In the genomic region with DNA sequence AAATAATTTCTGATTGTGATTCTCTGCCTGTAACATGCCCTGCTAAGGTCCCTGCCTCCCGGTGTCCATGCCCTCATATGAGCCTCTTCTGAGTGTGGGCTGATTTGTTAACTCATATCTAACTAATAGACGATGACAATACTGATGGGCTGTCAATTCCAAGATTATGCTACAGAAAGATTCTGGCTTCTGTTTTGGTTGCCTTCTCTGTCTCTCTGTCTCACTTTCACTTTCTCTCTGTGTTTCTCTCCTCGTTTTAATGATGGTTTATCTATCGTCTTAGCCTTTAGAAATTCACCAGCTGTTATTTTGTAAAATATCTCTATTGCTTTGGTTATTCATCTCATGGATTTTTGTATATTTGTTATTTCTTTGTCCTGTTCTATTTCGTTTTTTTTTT, we compare ENCODE assay signal across 20 cellular contexts.
A peak's percentile ranks its signal among the peaks of the same experiment; 100 is the strongest.
DNase-seq lines count a peak whose midpoint lies in the region; ATAC-seq, FAIRE-seq and TF ChIP-seq lines count a peak whose summit lies in the region.
"Had no signal": no experiment of that assay in that cellular context is flagged by ENCODE, and none has a peak within 500 bp of the region (broad histone marks: within the 10 kb centered on the region; RNA-seq: fewer than 3 reads in every experiment).

No MANE protein-coding gene starts in this region.

- H3K9me3 ChIP-seq in Loucy (ENCODE audit: insufficient read depth, low read depth, low read length) (no peaks in the 10 kb centered on the region), GM12878 (replicated peaks; ENCODE audit: control insufficient read depth, insufficient read depth, low read length) (no peaks in the 10 kb centered on the region), skeletal muscle satellite cell (replicated peaks; ENCODE audit: low read length) (no peaks in the 10 kb centered on the region)
- H3K9me3 ChIP-seq in CD4-positive, alpha-beta T cell (ENCODE audit: control insufficient read depth, low read length), result no peaks in the 10 kb centered on the region
- H3K9me3 ChIP-seq: adrenal gland, BLaER1 had no signal

- no TSS peak for BruUV-seq in GM12878 (replicated peaks; lab: Mats Ljungman, UMichigan)

- TF ChIP-seq POLR2A in GM12878 (IDR thresholded peaks at IDR 0.05; ENCODE audit: low read depth, low read length), result no peak

- H3F3A ChIP-seq in Loucy (ENCODE audit: low read depth), result no peaks in the 10 kb centered on the region

- H3K27ac ChIP-seq in GM12878 (ENCODE audit: control insufficient read depth, insufficient read depth), result no peak overlapping the region
- no peak overlapping the region for H3K27ac ChIP-seq in CD4-positive, alpha-beta T cell (ENCODE audit: low read depth, low read length)
- H3K27ac ChIP-seq: adrenal gland, BLaER1, epithelial cell of prostate had no signal

- H3K9ac ChIP-seq in Loucy (ENCODE audit: low read depth, low read length, poor library complexity, severe bottlenecking) (no peak overlapping the region), GM12878 (ENCODE audit: control insufficient read depth, insufficient read depth, low read length) (no peak overlapping the region), skeletal muscle satellite cell (ENCODE audit: low read depth, low read length) (no peak overlapping the region)
- H3K9ac ChIP-seq: BLaER1 had no signal

- 24% methylated on average over 5 of the region's 5 CpGs for WGBS in GM12878 (ENCODE audit: insufficient coverage, insufficient replicate concordance, low lambda C conversion rate, missing lambda C conversion rate)

- ATAC-seq in GM18519 (IDR thresholded peaks at IDR 0.05; ENCODE audit: low FRiP score, unreplicated experiment) (peak; percentile 67), GM12878 (peak; percentile 48), left ventricle myocardium superior (no peak), GM19452 (IDR thresholded peaks at IDR 0.05; ENCODE audit: unreplicated experiment) (no peak)
- ATAC-seq in CD4-positive, alpha-beta T cell (ENCODE audit: poor library complexity), result no peak

- intact Hi-C loops in GM12878 (cut with micrococcal nuclease; ENCODE audit: unreplicated experiment) (no loop called here), left ventricle myocardium superior (cut with micrococcal nuclease) (no loop called here)
- intact Hi-C loops in CD4-positive, alpha-beta T cell (cut with DNase I, micrococcal nuclease), result no loop called here

- H3K4me2 ChIP-seq in Loucy (ENCODE audit: low read depth, low read length, poor library complexity, severe bottlenecking), result peak overlapping the region; percentile 61
- no peak overlapping the region for H3K4me2 ChIP-seq in GM12878 (ENCODE audit: control insufficient read depth, insufficient read depth)
- peak overlapping the region; percentile 42 for H3K4me2 ChIP-seq in skeletal muscle satellite cell (ENCODE audit: low read length)
- H3K4me2 ChIP-seq: BLaER1 had no signal

- TF ChIP-seq CTCF in Loucy (conservative IDR thresholded peaks at IDR 0.05; ENCODE audit: low read length), result no peak
- TF ChIP-seq CTCF in GM12878 (IDR thresholded peaks at IDR 0.05 in 2 of 3, conservative IDR thresholded peaks at IDR 0.05 in 1 of 3; ENCODE audit: control insufficient read depth in 2 of 3, extremely low read depth in 1 of 3, insufficient read depth in 1 of 3, low read depth in 3 of 3, low read length in 3 of 3), result no peak
- no peak for TF ChIP-seq CTCF in CD4-positive, alpha-beta T cell (IDR thresholded peaks at IDR 0.05)

- H3K4me3 ChIP-seq in Loucy (ENCODE audit: low read length, poor library complexity, severe bottlenecking), result peak overlapping the region; percentile 64
- no peak overlapping the region for H3K4me3 ChIP-seq in GM12878
- peak overlapping the region; percentile 32 for H3K4me3 ChIP-seq in skeletal muscle satellite cell (ENCODE audit: low read length)
- H3K4me3 ChIP-seq: adrenal gland, BLaER1 had no signal

- H3K79me2 ChIP-seq in Loucy (ENCODE audit: insufficient read depth, low read length) (no peaks in the 10 kb centered on the region), GM12878 (ENCODE audit: control insufficient read depth, insufficient read depth, low read length) (no peaks in the 10 kb centered on the region)

- POLR2A ChIA-PET in GM12878 (lab: Charles Lee), result no interaction called here
- POLR2A ChIA-PET in CD4-positive, alpha-beta T cell (lab: Charles Lee), result no interaction called here

- no peaks in the 10 kb centered on the region for H3K27me3 Mint-ChIP-seq in CD4-positive, alpha-beta T cell

- in situ Hi-C loops in GM12878 (cut with MboI), result no loop called here

- DNase-seq in GM12878 (ENCODE audit: low read depth, low spot score) (no peak), left ventricle myocardium superior (no peak)
- no peak for DNase-seq in CD4-positive, alpha-beta T cell
- DNase-seq: activated CD4-positive, alpha-beta T cell treated with anti-CD3 and anti-CD28 coated beads, Interleukin-2, amount 50 U/mL, for 48 hours; activated gamma-delta T cell; adrenal gland; Calu3; NCI-H2171 treated with DMSO at 0.1 percent for 48 hours; NCI-H526 treated with DMSO at 0.1 percent for 48 hours; nucleus accumbens; retina; trophoblast cell had no signal

- H3K4me3 Mint-ChIP-seq in CD4-positive, alpha-beta T cell, result no peak overlapping the region
- H3K4me3 Mint-ChIP-seq: WTC11 had no signal

- no peak for TF ChIP-seq EP300 in GM12878 (IDR thresholded peaks at IDR 0.05; ENCODE audit: borderline replicate concordance in 1 of 2, control insufficient read depth in 1 of 2, low read depth in 2 of 2, low read length in 2 of 2)

- H3K9me3 Mint-ChIP-seq in CD4-positive, alpha-beta T cell, result peaks cover 13% of the 10 kb centered on the region

- H2AFZ ChIP-seq in Loucy (ENCODE audit: low read length) (peak overlapping the region; percentile 83), GM12878 (ENCODE audit: control insufficient read depth, low read depth, low read length) (no peak overlapping the region)

- no peak for TF ChIP-seq RAD21 in GM12878 (IDR thresholded peaks at IDR 0.05; ENCODE audit: insufficient read depth, low read depth, low read length)

- H3K9me2 ChIP-seq in Loucy (replicated peaks; ENCODE audit: low read depth, low read length), result no peaks in the 10 kb centered on the region

- H4K20me1 ChIP-seq in Loucy (ENCODE audit: insufficient read depth, low read length, poor library complexity, severe bottlenecking) (no peaks in the 10 kb centered on the region), GM12878 (ENCODE audit: control insufficient read depth, insufficient read depth) (no peaks in the 10 kb centered on the region)
- H4K20me1 ChIP-seq: BLaER1 had no signal

- H3K36me3 ChIP-seq in Loucy (ENCODE audit: insufficient read depth, low read length), result no peaks in the 10 kb centered on the region
- H3K36me3 ChIP-seq in GM12878 (ENCODE audit: control insufficient read depth in 2 of 2, insufficient read depth in 2 of 2, low read length in 1 of 2), result no peaks in the 10 kb centered on the region
- H3K36me3 ChIP-seq in skeletal muscle satellite cell (ENCODE audit: insufficient read depth, low read length), result no peaks in the 10 kb centered on the region
- H3K36me3 ChIP-seq: adrenal gland, BLaER1 had no signal

- H3K27me3 ChIP-seq in Loucy (ENCODE audit: insufficient read depth, low read length, poor library complexity, severe bottlenecking), result no peaks in the 10 kb centered on the region
- no peaks in the 10 kb centered on the region for H3K27me3 ChIP-seq in GM12878 (replicated peaks in 1 of 2; ENCODE audit: control insufficient read depth in 2 of 2, insufficient read depth in 2 of 2, low read length in 1 of 2)
- H3K27me3 ChIP-seq in skeletal muscle satellite cell (ENCODE audit: control insufficient read depth, insufficient read depth, low read length), result no peaks in the 10 kb centered on the region
- H3K27me3 ChIP-seq in CD4-positive, alpha-beta T cell (ENCODE audit: control insufficient read depth, insufficient read depth, low read length), result no peaks in the 10 kb centered on the region
- H3K27me3 ChIP-seq: adrenal gland, BLaER1 had no signal

- no peak overlapping the region for H3K27ac Mint-ChIP-seq in CD4-positive, alpha-beta T cell
- H3K27ac Mint-ChIP-seq: WTC11 had no signal

- H3K36me3 Mint-ChIP-seq in CD4-positive, alpha-beta T cell (ENCODE audit: low read depth), result no peaks in the 10 kb centered on the region
- H3K36me3 Mint-ChIP-seq: WTC11 had no signal

- CTCF ChIA-PET in GM12878 (lab: Yijun Ruan, JAX), result no interaction called here
- CTCF ChIA-PET in CD4-positive, alpha-beta T cell (lab: Charles Lee), result no interaction called here

- H3K4me1 ChIP-seq in Loucy (ENCODE audit: insufficient read depth, low read length, poor library complexity, severe bottlenecking) (no peaks in the 10 kb centered on the region), GM12878 (ENCODE audit: control insufficient read depth, insufficient read depth, low read length) (no peaks in the 10 kb centered on the region), skeletal muscle satellite cell (ENCODE audit: control insufficient read depth, insufficient read depth, low read length) (no peaks in the 10 kb centered on the region)
- H3K4me1 ChIP-seq: adrenal gland, BLaER1 had no signal

- no peak for FAIRE-seq in GM12878 (lab: Jason Lieb, UNC)
- FAIRE-seq: keratinocyte had no signal

- H3K4me1 Mint-ChIP-seq in CD4-positive, alpha-beta T cell (ENCODE audit: low read depth), result no peaks in the 10 kb centered on the region
- H3K4me1 Mint-ChIP-seq: WTC11 had no signal

- RAD21 ChIA-PET in GM12878 (lab: Charles Lee; ENCODE audit: unreplicated experiment), result no interaction called here

- SMC1A ChIA-PET in GM12878 (lab: Charles Lee; ENCODE audit: uncharacterized antibody, unreplicated experiment), result no interaction called here

TF ChIP-seq in GM12878, 131 proteins besides CTCF, POLR2A, EP300 and RAD21:
- TF ChIP-seq, protein P1, sequence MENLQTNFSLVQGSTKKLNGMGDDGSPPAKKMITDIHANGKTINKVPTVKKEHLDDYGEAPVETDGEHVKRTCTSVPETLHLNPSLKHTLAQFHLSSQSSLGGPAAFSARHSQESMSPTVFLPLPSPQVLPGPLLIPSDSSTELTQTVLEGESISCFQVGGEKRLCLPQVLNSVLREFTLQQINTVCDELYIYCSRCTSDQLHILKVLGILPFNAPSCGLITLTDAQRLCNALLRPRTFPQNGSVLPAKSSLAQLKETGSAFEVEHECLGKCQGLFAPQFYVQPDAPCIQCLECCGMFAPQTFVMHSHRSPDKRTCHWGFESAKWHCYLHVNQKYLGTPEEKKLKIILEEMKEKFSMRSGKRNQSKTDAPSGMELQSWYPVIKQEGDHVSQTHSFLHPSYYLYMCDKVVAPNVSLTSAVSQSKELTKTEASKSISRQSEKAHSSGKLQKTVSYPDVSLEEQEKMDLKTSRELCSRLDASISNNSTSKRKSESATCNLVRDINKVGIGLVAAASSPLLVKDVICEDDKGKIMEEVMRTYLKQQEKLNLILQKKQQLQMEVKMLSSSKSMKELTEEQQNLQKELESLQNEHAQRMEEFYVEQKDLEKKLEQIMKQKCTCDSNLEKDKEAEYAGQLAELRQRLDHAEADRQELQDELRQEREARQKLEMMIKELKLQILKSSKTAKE (IDR thresholded peaks at IDR 0.05; ENCODE audit: low read depth, poor library complexity, severe bottlenecking), result no peak

Comparison
In these comparisons a context has a peak if more than half of its experiments do, and no peak if none do; other contexts are left out.
1. ATAC-seq: peak in GM18519 (single experiment) and GM12878 (single experiment); none in left ventricle myocardium superior (single experiment), GM19452 (single experiment) and CD4-positive, alpha-beta T cell (single experiment).